15 cellular contexts compared by ENCODE assay signal in the genomic region with DNA sequence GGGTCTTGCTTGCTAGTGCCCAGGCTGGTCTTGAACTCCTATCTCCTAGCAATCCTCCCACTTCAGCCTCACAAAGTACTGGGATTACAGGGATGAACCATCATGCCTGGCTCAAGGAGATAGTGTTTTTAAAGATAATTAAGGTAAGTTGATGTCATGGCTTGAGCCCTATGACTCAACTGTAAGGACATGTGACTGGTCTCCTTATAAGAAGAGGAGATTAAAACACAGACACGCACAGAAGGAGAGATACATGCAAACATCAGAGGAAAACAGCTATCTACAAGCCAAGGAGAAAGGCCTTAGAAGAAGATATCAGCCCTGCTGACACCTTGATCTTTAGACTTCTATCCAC.
DNase-seq lines count a peak whose midpoint lies in the region; ATAC-seq, FAIRE-seq and TF ChIP-seq lines count a peak whose summit lies in the region.
"Had no signal": no experiment of that assay in that cellular context is flagged by ENCODE, and none has a peak within 500 bp of the region (broad histone marks: within the 10 kb centered on the region; RNA-seq: fewer than 3 reads in every experiment).

No MANE protein-coding gene starts in this region.

- ATAC-seq in HG02588 (IDR thresholded peaks at IDR 0.05; ENCODE audit: unreplicated experiment): no peak
- ATAC-seq in HG03108 (IDR thresholded peaks at IDR 0.05; ENCODE audit: unreplicated experiment): no peak
- ATAC-seq: GM23338 had no signal

- DNase-seq in M059J (ENCODE audit: low read depth) (peak; percentile 11), amniotic epithelial cell (ENCODE audit: low read depth) (peak; percentile 41), fibroblast of mammary gland (ENCODE audit: low read depth) (peak; percentile 21), RCC 7860 (ENCODE audit: low spot score) (no peak), epidermal melanocyte (ENCODE audit: insufficient read length, low spot score) (no peak)
- DNase-seq: C1 segment of cervical spinal cord; Calu3; CD4-positive, alpha-beta T cell; DMS 273 treated with DMSO at 0.1 percent for 48 hours; H7; IMR-90 had no signal

- TF ChIP-seq CTCF in fibroblast of mammary gland (conservative IDR thresholded peaks at IDR 0.05; ENCODE audit: control insufficient read depth, insufficient read depth, low read depth, low read length): no peak

- FAIRE-seq in RCC 7860 (lab: Jason Lieb, UNC): no peak
- FAIRE-seq: A204.1 had no signal

- no peak overlapping the region for H3K4me3 ChIP-seq in fibroblast of mammary gland (ENCODE audit: control insufficient read depth, low read depth, low read length)
- H3K4me3 ChIP-seq: GM23338 had no signal

Comparison
In these comparisons a context has a peak if more than half of its experiments do, and no peak if none do; other contexts are left out.
1. DNase-seq: peak in M059J (single experiment), amniotic epithelial cell (single experiment) and fibroblast of mammary gland (single experiment); none in RCC 7860 (single experiment) and epidermal melanocyte (single experiment).